In the genomic region with DNA sequence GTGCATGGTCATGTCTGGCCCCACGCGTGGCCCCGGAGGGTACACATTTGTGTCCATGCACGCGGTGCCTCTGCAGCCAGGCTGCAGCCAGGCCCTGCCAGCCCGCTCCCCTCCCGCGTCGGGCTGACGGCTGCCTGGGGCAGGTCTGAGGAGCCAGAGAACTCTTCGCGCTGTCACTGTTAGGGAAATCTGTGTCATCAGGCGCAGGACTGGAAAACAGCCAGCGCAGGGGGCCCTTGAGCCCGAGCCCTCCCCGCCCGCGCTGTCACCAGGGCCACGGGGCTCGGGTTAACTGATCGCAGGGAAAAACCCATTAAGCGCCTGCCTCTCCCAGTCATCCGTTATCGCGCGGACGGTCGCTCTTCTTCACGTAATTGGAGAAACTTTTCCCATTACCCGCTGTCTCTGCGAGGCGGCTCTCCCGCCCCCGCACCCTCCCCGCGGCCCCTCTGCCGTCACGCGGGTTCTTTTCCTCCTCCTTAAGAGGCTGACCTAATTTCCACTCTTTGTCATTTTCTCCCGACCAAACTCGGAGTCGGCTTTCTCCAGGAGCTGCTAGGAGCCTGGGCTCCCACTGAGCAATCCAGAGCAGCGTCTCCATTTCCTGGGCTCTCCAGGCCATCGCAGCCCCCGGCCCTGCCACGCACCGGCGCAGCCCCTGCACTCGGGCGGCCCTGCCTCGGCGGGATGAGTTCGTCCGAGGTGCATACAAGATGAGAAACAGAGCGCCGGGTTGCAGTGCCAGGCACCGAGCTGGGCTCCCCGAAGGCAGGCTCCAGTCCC, we compare ENCODE assay signal across 8 cellular contexts. TPM values are rescaled to one million over a fixed set of nuclear protein-coding genes. Genes with fewer than 3 reads are reported as not detected.
DNase-seq lines count a peak whose midpoint lies in the region; ATAC-seq lines count a peak whose summit lies in the region.

No MANE protein-coding gene starts in this region.

- CTCF ChIA-PET in activated CD4-positive, alpha-beta T cell treated with anti-CD3 and anti-CD28 coated beads for 36 hours (lab: Charles Lee): no interaction called here
- CTCF ChIA-PET in activated CD4-positive, alpha-beta T cell treated with anti-CD3 and anti-CD28 coated beads, Interleukin-2, amount 10 ng/mL, durations not matched to agents 7 days and 5 days (lab: Charles Lee): no interaction called here

- peak; percentile 57 for DNase-seq in activated CD4-positive, alpha-beta T cell treated with anti-CD3 and anti-CD28 coated beads for 36 hours
- no peak for DNase-seq in activated CD4-positive, alpha-beta T cell treated with anti-CD3 and anti-CD28 coated beads, Interleukin-2, amount 10 ng/mL, durations not matched to agents 7 days and 5 days
- DNase-seq in anterior cingulate cortex (lab: John Stamatoyannopoulos, UW) (peak in 34 of 58 donors; percentile 7 to 82 (median 36)), iPS-NIHi7 (ENCODE audit: extremely low spot score) (peak; percentile 44), superior temporal gyrus (ENCODE audit: extremely low spot score) (peak; percentile 27), 8988T (no peak)

- peak; percentile 74 for ATAC-seq in activated CD4-positive, alpha-beta T cell treated with anti-CD3 and anti-CD28 coated beads for 36 hours
- ATAC-seq in HG02938 (IDR thresholded peaks at IDR 0.05; ENCODE audit: unreplicated experiment) (no peak), GM19035 (IDR thresholded peaks at IDR 0.05; ENCODE audit: unreplicated experiment) (no peak)

- H3K4me3 Mint-ChIP-seq in activated CD4-positive, alpha-beta T cell treated with anti-CD3 and anti-CD28 coated beads for 36 hours: no peak overlapping the region
- H3K4me3 Mint-ChIP-seq in activated CD4-positive, alpha-beta T cell treated with anti-CD3 and anti-CD28 coated beads, Interleukin-2, amount 10 ng/mL, durations not matched to agents 7 days and 5 days: no peak overlapping the region

- H3K4me1 Mint-ChIP-seq in activated CD4-positive, alpha-beta T cell treated with anti-CD3 and anti-CD28 coated beads for 36 hours: peaks cover 2% of the 10 kb centered on the region
- H3K4me1 Mint-ChIP-seq in activated CD4-positive, alpha-beta T cell treated with anti-CD3 and anti-CD28 coated beads, Interleukin-2, amount 10 ng/mL, durations not matched to agents 7 days and 5 days: no peaks in the 10 kb centered on the region

- no peaks in the 10 kb centered on the region for H3K9me3 Mint-ChIP-seq in activated CD4-positive, alpha-beta T cell treated with anti-CD3 and anti-CD28 coated beads for 36 hours (ENCODE audit: low read depth)
- no peaks in the 10 kb centered on the region for H3K9me3 Mint-ChIP-seq in activated CD4-positive, alpha-beta T cell treated with anti-CD3 and anti-CD28 coated beads, Interleukin-2, amount 10 ng/mL, durations not matched to agents 7 days and 5 days

- POLR2A ChIA-PET in activated CD4-positive, alpha-beta T cell treated with anti-CD3 and anti-CD28 coated beads for 36 hours (lab: Charles Lee): no interaction called here
- POLR2A ChIA-PET in activated CD4-positive, alpha-beta T cell treated with anti-CD3 and anti-CD28 coated beads, Interleukin-2, amount 10 ng/mL, durations not matched to agents 7 days and 5 days (lab: Charles Lee): interaction anchor here (0.6 kb wide), 1 partner anchor 97 kb away, joined by 3 read pairs; no protein-coding TSS in a partner anchor

- no peak overlapping the region for H3K27ac Mint-ChIP-seq in activated CD4-positive, alpha-beta T cell treated with anti-CD3 and anti-CD28 coated beads for 36 hours
- H3K27ac Mint-ChIP-seq in activated CD4-positive, alpha-beta T cell treated with anti-CD3 and anti-CD28 coated beads, Interleukin-2, amount 10 ng/mL, durations not matched to agents 7 days and 5 days: no peak overlapping the region

- H3K36me3 Mint-ChIP-seq in activated CD4-positive, alpha-beta T cell treated with anti-CD3 and anti-CD28 coated beads for 36 hours (ENCODE audit: low read depth): no peaks in the 10 kb centered on the region
- H3K36me3 Mint-ChIP-seq in activated CD4-positive, alpha-beta T cell treated with anti-CD3 and anti-CD28 coated beads, Interleukin-2, amount 10 ng/mL, durations not matched to agents 7 days and 5 days (ENCODE audit: low read depth): no peaks in the 10 kb centered on the region

- intact Hi-C loops in activated CD4-positive, alpha-beta T cell treated with anti-CD3 and anti-CD28 coated beads for 36 hours (cut with DNase I, micrococcal nuclease): no loop called here

- peaks cover 31% of the 10 kb centered on the region for H3K27me3 Mint-ChIP-seq in activated CD4-positive, alpha-beta T cell treated with anti-CD3 and anti-CD28 coated beads for 36 hours
- H3K27me3 Mint-ChIP-seq in activated CD4-positive, alpha-beta T cell treated with anti-CD3 and anti-CD28 coated beads, Interleukin-2, amount 10 ng/mL, durations not matched to agents 7 days and 5 days: peaks cover 22% of the 10 kb centered on the region

RNA-seq across cellular contexts. Expression of a gene that starts 57.5 kb away (rescaled TPM):
- total RNA-seq in activated CD4-positive, alpha-beta T cell treated with anti-CD3 and anti-CD28 coated beads for 36 hours: not detected
- total RNA-seq in activated CD4-positive, alpha-beta T cell treated with anti-CD3 and anti-CD28 coated beads, Interleukin-2, amount 10 ng/mL, durations not matched to agents 7 days and 5 days: not detected

Comparison
In these comparisons a context has a peak if more than half of its experiments do, and no peak if none do; other contexts are left out.
1. DNase-seq: peak in activated CD4-positive, alpha-beta T cell treated with anti-CD3 and anti-CD28 coated beads for 36 hours (single experiment), anterior cingulate cortex (34 of 58), iPS-NIHi7 (single experiment) and superior temporal gyrus (single experiment); none in activated CD4-positive, alpha-beta T cell treated with anti-CD3 and anti-CD28 coated beads, Interleukin-2, amount 10 ng/mL, durations not matched to agents 7 days and 5 days (single experiment) and 8988T (single experiment).